Comparison of ENCODE assay signal across 18 cellular contexts in genomic region chr2:70418514-70418913, GRCh38.
DNase-seq lines count a peak whose midpoint lies in the region; ATAC-seq, FAIRE-seq and TF ChIP-seq lines count a peak whose summit lies in the region.
"Had no signal": no experiment of that assay in that cellular context is flagged by ENCODE, and none has a peak within 500 bp of the region (broad histone marks: within the 10 kb centered on the region; RNA-seq: fewer than 3 reads in every experiment).

No MANE protein-coding gene starts in this region.

- no peaks in the 10 kb centered on the region for H3K9me1 ChIP-seq in K562 (ENCODE audit: control insufficient read depth, insufficient read depth, low read length)

- peak in 2 of 3 experiments; percentile 23 to 69 for DNase-seq in NCI-H1417 (lab: John Stamatoyannopoulos, UW)
- DNase-seq in NCI-H1417 treated with DMSO at 0.1 percent for 48 hours (lab: John Stamatoyannopoulos, UW), result no peak
- DNase-seq in MV-4-11 (lab: John Stamatoyannopoulos, UW), result peak; percentile 17
- peak in 3 of 4 experiments; percentile 18 to 52 (median 21) for DNase-seq in K562 (ENCODE audit: extremely low read depth in 1 of 4, low spot score in 3 of 4)
- DNase-seq in nucleus accumbens (lab: John Stamatoyannopoulos, UW), result no peak
- no peak for DNase-seq in activated gamma-delta T cell (lab: John Stamatoyannopoulos, UW)
- no peak for DNase-seq in GDM1 (lab: John Stamatoyannopoulos, UW)
- DNase-seq: 8988T, DMS 273 treated with DMSO at 0.1 percent for 48 hours, H7, IMR-90, NCI-H1092 treated with DMSO at 0.1 percent for 48 hours, NCI-H187, NCI-H69, PC-9, T-cell, T1000 had no signal

- H3K27ac ChIP-seq in K562 (ENCODE audit: extremely low read depth, low read depth, low read length), result no peak overlapping the region
- H3K27ac ChIP-seq: PC-9 had no signal

- intact Hi-C loops in K562 (cut with micrococcal nuclease), result no loop called here

- FAIRE-seq in K562 (lab: Jason Lieb, UNC), result peak; percentile 78

- no peak for TF ChIP-seq CTCF in K562 (IDR thresholded peaks at IDR 0.05 in 2 of 3, conservative IDR thresholded peaks at IDR 0.05 in 1 of 3; ENCODE audit: insufficient read depth in 2 of 3, low read depth in 1 of 3, low read length in 3 of 3)

- H3K4me2 ChIP-seq in K562 (ENCODE audit: insufficient read depth, low read length), result peak overlapping the region; percentile 51
- H3K4me2 ChIP-seq: PC-9 had no signal

- no TSS peak for BruUV-seq in K562 (replicated peaks; lab: Mats Ljungman, UMichigan)

- TF ChIP-seq POLR2A in K562 (conservative IDR thresholded peaks at IDR 0.05), result no peak

- H3K36me3 ChIP-seq in K562 (ENCODE audit: control insufficient read depth, insufficient read depth, low read length), result no peaks in the 10 kb centered on the region

- TF ChIP-seq EP300 in K562 (IDR thresholded peaks at IDR 0.05; ENCODE audit: low read length), result no peak

- POLR2A ChIA-PET in K562 (lab: Yijun Ruan, JAX), result no interaction called here

- H3K4me1 ChIP-seq in K562 (replicated peaks in 1 of 2; ENCODE audit: control insufficient read depth in 2 of 2, insufficient read depth in 2 of 2, low read length in 2 of 2), result peaks cover 0 to 3% of the 10 kb centered on the region in 2 experiments; a peak in 2 of 5 replicates

- H3K27me3 ChIP-seq in K562 (ENCODE audit: control insufficient read depth in 2 of 2, insufficient read depth in 2 of 2, low read length in 2 of 2), result peaks cover 6 to 7% of the 10 kb centered on the region in 2 experiments; a peak in 3 of 5 replicates

- H3K4me3 ChIP-seq in K562, result no peak overlapping the region
- H3K4me3 ChIP-seq: PC-9 had no signal

- peak overlapping the region; percentile 83 for H2AFZ ChIP-seq in K562 (ENCODE audit: low read depth, low read length)
- H2AFZ ChIP-seq: PC-9 had no signal

- WGBS in K562 (ENCODE audit: insufficient coverage, low coverage, missing lambda C conversion rate), result 8% methylated on average over 12 of the region's 12 CpGs

- H3K79me2 ChIP-seq in K562 (ENCODE audit: control insufficient read depth, insufficient read depth, low read length), result no peaks in the 10 kb centered on the region

- H3K9me3 ChIP-seq in K562 (replicated peaks; ENCODE audit: control insufficient read depth, insufficient read depth, low read depth, low read length), result no peaks in the 10 kb centered on the region

- H4K20me1 ChIP-seq in K562 (replicated peaks; ENCODE audit: control insufficient read depth, insufficient read depth, low read length), result no peaks in the 10 kb centered on the region

- no peak for TF ChIP-seq RAD21 in K562 (CRISPR knock-in tag; conservative IDR thresholded peaks at IDR 0.05 in 1 of 2, IDR thresholded peaks at IDR 0.05 in 1 of 2)

- no peak overlapping the region for H3K9ac ChIP-seq in K562 (ENCODE audit: insufficient read depth in 1 of 2, low read depth in 2 of 2, low read length in 2 of 2)

- in situ Hi-C loops in K562 (cut with MboI), result no loop called here

- CTCF ChIA-PET in K562 (lab: Yijun Ruan, JAX; ENCODE audit: low intra/inter-chr PET ratio), result no interaction called here

- ATAC-seq in K562, result peak; percentile 91
- ATAC-seq in GM19328 (IDR thresholded peaks at IDR 0.05; ENCODE audit: unreplicated experiment), result no peak
- ATAC-seq: T-cell had no signal

TF ChIP-seq in K562, 482 proteins besides CTCF, POLR2A, EP300 and RAD21 (continues in another document):
- 0 out of 2 replicates have a peak, but pooled peaks have one; percentile 17 for TF ChIP-seq GABPA (tag; conservative IDR thresholded peaks at IDR 0.05; ENCODE audit: low read depth)
- no peak for TF ChIP-seq E2F4 (CRISPR knock-in tag; IDR thresholded peaks at IDR 0.05; ENCODE audit: low read depth)
- no peak for TF ChIP-seq ZNF717 (CRISPR knock-in tag; IDR thresholded peaks at IDR 0.05)
- no peak for TF ChIP-seq DNMT1 (IDR thresholded peaks at IDR 0.05)
- peak; percentile 55; the same call in 1 of the 2 replicates for TF ChIP-seq ZNF175 (CRISPR knock-in tag; IDR thresholded peaks at IDR 0.05; ENCODE audit: low read depth)
- TF ChIP-seq NR2C2 (CRISPR knock-in tag; IDR thresholded peaks at IDR 0.05), result 0 out of 2 replicates have a peak, but pooled peaks have one; percentile 32
- no peak for TF ChIP-seq NR2C2 (tag; IDR thresholded peaks at IDR 0.05)
- TF ChIP-seq MGA (IDR thresholded peaks at IDR 0.05), result peak; percentile 88
- TF ChIP-seq L3MBTL2 (IDR thresholded peaks at IDR 0.05), result peak; percentile 97

Comparison
In these comparisons a context has a peak if more than half of its experiments do, and no peak if none do; other contexts are left out.
1. DNase-seq: peak in NCI-H1417 (2 of 3), MV-4-11 (single experiment) and K562 (3 of 4); none in NCI-H1417 treated with DMSO at 0.1 percent for 48 hours (single experiment), nucleus accumbens (0 of 56), activated gamma-delta T cell (single experiment) and GDM1 (single experiment).